In genomic region chr7:91420606-91421390, GRCh38 we compare ENCODE assay signal across 1 cellular context.
TF ChIP-seq lines count a peak whose summit lies in the region.

No MANE protein-coding gene starts in this region.

TF ChIP-seq in K562, 482 proteins besides CTCF, POLR2A, EP300 and RAD21 (continued from another document):
- TF ChIP-seq ZBTB43 (CRISPR knock-in tag; IDR thresholded peaks at IDR 0.05) (no peak), NR2C1 (IDR thresholded peaks at IDR 0.05) (no peak), NR2C1 (tag; IDR thresholded peaks at IDR 0.05) (no peak), E4F1 (CRISPR knock-in tag; IDR thresholded peaks at IDR 0.05; ENCODE audit: borderline replicate concordance) (no peak), KAT8 (IDR thresholded peaks at IDR 0.05; ENCODE audit: low read depth) (no peak), E2F8 (IDR thresholded peaks at IDR 0.05; ENCODE audit: low read depth, partially characterized antibody) (no peak), RBM39 (optimal IDR thresholded peaks at IDR 0.05; ENCODE audit: low read depth, low read length) (no peak)
